Comparison of ENCODE assay signal across 16 cellular contexts in genomic region chr12:112916270-112916669, GRCh38. TPM values are rescaled to one million over a fixed set of nuclear protein-coding genes. Genes with fewer than 3 reads are reported as not detected.
DNase-seq lines count a peak whose midpoint lies in the region; ATAC-seq and TF ChIP-seq lines count a peak whose summit lies in the region.
"Had no signal": no experiment of that assay in that cellular context is flagged by ENCODE, and none has a peak within 500 bp of the region (broad histone marks: within the 10 kb centered on the region; RNA-seq: fewer than 3 reads in every experiment).

No MANE protein-coding gene starts in this region.

- H3K4me3 ChIP-seq in mucosa of rectum (ENCODE audit: low read length in 2 of 2) (peak overlapping the region; percentile 20 to 42), testis (no peak overlapping the region)

- peak; percentile 45 for DNase-seq in ELR (ENCODE audit: low read depth)
- DNase-seq in NCI-H69 (lab: John Stamatoyannopoulos, UW), result peak; percentile 43
- DNase-seq in epithelial cell of prostate (ENCODE audit: low read depth, low spot score), result peak; percentile 55
- DNase-seq in stimulated activated CD4-positive, alpha-beta T cell treated with anti-CD3 and anti-CD28 coated beads, Interleukin-4, amount 100 ng/mL, for 1 hour, result no peak
- no peak for DNase-seq in testis
- no peak for DNase-seq in NCI-H1092 (lab: John Stamatoyannopoulos, UW)
- DNase-seq: activated CD4-positive, alpha-beta T cell treated with anti-CD3 and anti-CD28 coated beads, Interleukin-2, amount 10 ng/mL, durations not matched to agents 24 days and 14 days; activated T-cell treated with anti-CD3 and anti-CD28 coated beads, Interleukin-2, amount 50 U/mL, for 1 hour; foreskin melanocyte; NCI-H524; RPMI8226; stimulated activated CD4-positive, alpha-beta T cell treated with anti-CD3 and anti-CD28 coated beads, Interleukin-1b, Interleukin-23, amount 100 ng/mL, for 48 hours; T-helper 2 cell had no signal

- H3K4me1 ChIP-seq in mucosa of rectum (ENCODE audit: control insufficient read depth in 2 of 2, insufficient read depth in 2 of 2, low read length in 2 of 2) (peaks cover 6% of the 10 kb centered on the region in 2 donors), testis (no peaks in the 10 kb centered on the region)

- H3K9me3 ChIP-seq in mucosa of rectum (ENCODE audit: control insufficient read depth in 2 of 2, low read length in 2 of 2), result peaks cover 6 to 7% of the 10 kb centered on the region in 2 donors
- H3K9me3 ChIP-seq in testis, result no peaks in the 10 kb centered on the region

- TF ChIP-seq POLR2A in testis (IDR thresholded peaks at IDR 0.05), result no peak

- no peak for ATAC-seq in GM18909 (IDR thresholded peaks at IDR 0.05; ENCODE audit: poor library complexity, unreplicated experiment)

- peaks cover 40 to 54% of the 10 kb centered on the region in 2 donors for H3K36me3 ChIP-seq in mucosa of rectum (ENCODE audit: control insufficient read depth in 2 of 2, insufficient read depth in 2 of 2, low read length in 2 of 2)
- no peaks in the 10 kb centered on the region for H3K36me3 ChIP-seq in testis (ENCODE audit: low read depth, missing control alignments)

- intact Hi-C loops in testis (cut with DNase I; ENCODE audit: low total_unique reads), result no loop called here

- H3K27me3 ChIP-seq in mucosa of rectum (ENCODE audit: control insufficient read depth in 2 of 2, insufficient read depth in 2 of 2, low read length in 2 of 2) (no peaks in the 10 kb centered on the region), testis (no peaks in the 10 kb centered on the region)

- H3K27ac ChIP-seq in epithelial cell of prostate (no peak overlapping the region), mucosa of rectum (ENCODE audit: low read depth in 2 of 2, low read length in 2 of 2) (peak overlapping the region; percentile 34 to 51), testis (no peak overlapping the region)

- no peak for TF ChIP-seq CTCF in testis (IDR thresholded peaks at IDR 0.05)

- H3K9ac ChIP-seq in mucosa of rectum (ENCODE audit: low read depth in 1 of 2, low read length in 2 of 2), result peak overlapping the region in 1 of 2 donors; percentile 1

- 86% methylated on average over 5 of the region's 5 CpGs for WGBS in testis, 2 donors

RNA-seq across cellular contexts. Expression of gene OAS1, which starts 9.5 kb away (rescaled TPM):
- 10 to 100 TPM in 1 of 2 donors, 1 to 10 TPM in 1; 7.8 to 13.8 TPM for total RNA-seq in testis
- 13.7 TPM for polyA plus RNA-seq in testis (ENCODE audit: insufficient read depth, low read depth, low replicate concordance)
- total RNA-seq: chondrocyte had no signal

RNA-seq across cellular contexts. Expression of gene OAS3, which starts 22.0 kb away (rescaled TPM):
- total RNA-seq in testis, result 10 to 100 TPM in 1 of 2 donors, 1 to 10 TPM in 1; 8.5 to 11.5 TPM
- polyA plus RNA-seq in testis (ENCODE audit: insufficient read depth, low read depth, low replicate concordance), result 6.9 TPM

Comparison
In these comparisons a context has a peak if more than half of its experiments do, and no peak if none do; other contexts are left out.
1. DNase-seq: peak in ELR (single experiment), NCI-H69 (single experiment) and epithelial cell of prostate (single experiment); none in stimulated activated CD4-positive, alpha-beta T cell treated with anti-CD3 and anti-CD28 coated beads, Interleukin-4, amount 100 ng/mL, for 1 hour (single experiment), testis (single experiment) and NCI-H1092 (single experiment).
2. H3K27ac ChIP-seq: peak in mucosa of rectum (2 of 2); none in epithelial cell of prostate (single experiment) and testis (0 of 2).
3. H3K4me3 ChIP-seq: peak in mucosa of rectum (2 of 2); none in testis (0 of 2).